In genomic region chr9:89951671-89952070, GRCh38 we compare ENCODE assay signal across 17 cellular contexts.
DNase-seq lines count a peak whose midpoint lies in the region; ATAC-seq, FAIRE-seq and TF ChIP-seq lines count a peak whose summit lies in the region.
"Had no signal": no experiment of that assay in that cellular context is flagged by ENCODE, and none has a peak within 500 bp of the region (broad histone marks: within the 10 kb centered on the region; RNA-seq: fewer than 3 reads in every experiment).

No MANE protein-coding gene starts in this region.

- no peak overlapping the region for H3K18ac ChIP-seq in IMR-90 (ENCODE audit: low read depth, low read length)

- H2AK5ac ChIP-seq in IMR-90 (ENCODE audit: low read depth, low read length): no peak overlapping the region

- H3K56ac ChIP-seq in IMR-90 (ENCODE audit: extremely low read depth, insufficient read depth, low read length): no peak overlapping the region

- H2BK15ac ChIP-seq in IMR-90 (ENCODE audit: low read depth, low read length): no peak overlapping the region

- H3K27ac ChIP-seq in IMR-90 (ENCODE audit: insufficient read depth, low read length) (no peak overlapping the region), SK-N-SH (ENCODE audit: low read depth in 2 of 2, low read length in 1 of 2) (no peak overlapping the region)
- H3K27ac ChIP-seq: BLaER1 had no signal

- TF ChIP-seq RAD21 in IMR-90 (IDR thresholded peaks at IDR 0.05; ENCODE audit: low read length) (no peak), SK-N-SH (IDR thresholded peaks at IDR 0.05; ENCODE audit: low read length) (no peak)

- H3K27ac Mint-ChIP-seq in natural killer cell treated with Interleukin-12 subunit alpha and Interleukin-12 subunit beta and Interleukin-15 and Interleukin-18, amount 100 ng/mL, for 72 hours: peak overlapping the region; percentile 57 to 82
- no peak overlapping the region for H3K27ac Mint-ChIP-seq in natural killer cell
- H3K27ac Mint-ChIP-seq in MCF 10A (ENCODE audit: low read depth, unreplicated experiment): no peak overlapping the region
- H3K27ac Mint-ChIP-seq: CD14-positive monocyte, H9 had no signal

- no peak overlapping the region for H3K4me3 Mint-ChIP-seq in natural killer cell treated with Interleukin-12 subunit alpha and Interleukin-12 subunit beta and Interleukin-15 and Interleukin-18, amount 100 ng/mL, for 72 hours
- no peak overlapping the region for H3K4me3 Mint-ChIP-seq in natural killer cell
- no peak overlapping the region for H3K4me3 Mint-ChIP-seq in MCF 10A (ENCODE audit: unreplicated experiment)
- H3K4me3 Mint-ChIP-seq: CD14-positive monocyte; CD4-positive, alpha-beta memory T cell; H9 had no signal

- intact Hi-C loops in natural killer cell (cut with micrococcal nuclease): no loop called here
- intact Hi-C loops in IMR-90 (cut with micrococcal nuclease): no loop called here
- intact Hi-C loops in MCF 10A (cut with micrococcal nuclease): no loop called here

- H3K27me3 ChIP-seq in IMR-90 (ENCODE audit: control insufficient read depth, insufficient read depth, low read length) (peaks cover 2% of the 10 kb centered on the region), SK-N-SH (ENCODE audit: insufficient read depth) (no peaks in the 10 kb centered on the region)
- H3K27me3 ChIP-seq: BLaER1 had no signal

- TF ChIP-seq POLR2A in IMR-90 (IDR thresholded peaks at IDR 0.05; ENCODE audit: low read depth, low read length) (no peak), GM12892 (IDR thresholded peaks at IDR 0.05; ENCODE audit: low read depth, low read length) (no peak)

- no peak for TF ChIP-seq CTCF in natural killer cell (IDR thresholded peaks at IDR 0.05)
- TF ChIP-seq CTCF in IMR-90 (conservative IDR thresholded peaks at IDR 0.05; ENCODE audit: low read depth, low read length): no peak
- TF ChIP-seq CTCF in fibroblast of the aortic adventitia (IDR thresholded peaks at IDR 0.05; ENCODE audit: insufficient read depth, low read length): no peak
- TF ChIP-seq CTCF in SK-N-SH (IDR thresholded peaks at IDR 0.05): no peak
- TF ChIP-seq CTCF in MCF 10A (IDR thresholded peaks at IDR 0.05; ENCODE audit: unreplicated experiment): no peak

- no peaks in the 10 kb centered on the region for H3K36me3 ChIP-seq in IMR-90 (ENCODE audit: control insufficient read depth, insufficient read depth, low read length)
- no peaks in the 10 kb centered on the region for H3K36me3 ChIP-seq in SK-N-SH (replicated peaks in 1 of 2; ENCODE audit: control insufficient read depth in 1 of 2, insufficient read depth in 2 of 2, low read length in 1 of 2)
- H3K36me3 ChIP-seq: BLaER1 had no signal

- CTCF ChIA-PET in IMR-90 (lab: Yijun Ruan, JAX): no interaction called here
- CTCF ChIA-PET in SK-N-SH (lab: Yijun Ruan, JAX): interaction anchor here (1.5 to 2.8 kb wide), 2 partner anchors 348 to 354 kb away, joined by 3 to 8 read pairs; no protein-coding TSS in a partner anchor
- CTCF ChIA-PET in MCF 10A (lab: Yijun Ruan, JAX): interaction anchor here (0.5 to 1.4 kb wide), 2 partner anchors 10 to 1204 kb away, joined by 4 to 5 read pairs; no protein-coding TSS in a partner anchor

- H3K9me2 ChIP-seq in SK-N-SH: no peaks in the 10 kb centered on the region

- no peaks in the 10 kb centered on the region for H3K9me1 ChIP-seq in IMR-90 (ENCODE audit: insufficient read depth, low read length)

- H4K20me1 ChIP-seq in IMR-90 (ENCODE audit: insufficient read depth, low read length) (no peaks in the 10 kb centered on the region), SK-N-SH (ENCODE audit: insufficient read depth) (no peaks in the 10 kb centered on the region)
- H4K20me1 ChIP-seq: BLaER1 had no signal

- ATAC-seq in natural killer cell treated with Interleukin-12 subunit alpha and Interleukin-12 subunit beta and Interleukin-15 and Interleukin-18, amount 100 ng/mL, for 72 hours: no peak
- ATAC-seq in natural killer cell (no peak), IMR-90 (ENCODE audit: low read depth) (no peak)
- ATAC-seq: HepG2 had no signal

- H3F3A ChIP-seq in SK-N-SH (replicated peaks; ENCODE audit: insufficient read depth): no peaks in the 10 kb centered on the region

- H4K5ac ChIP-seq in IMR-90 (ENCODE audit: low read depth, low read length): no peak overlapping the region

- in situ Hi-C loops in IMR-90 (cut with MboI; ENCODE audit: low sequenced_read_pairs): no loop called here

- H3K9me3 ChIP-seq in IMR-90 (ENCODE audit: control insufficient read depth, insufficient read depth, low read length): 0 out of 2 replicates have a peak, but pooled peaks cover 2% of the 10 kb centered on the region
- no peaks in the 10 kb centered on the region for H3K9me3 ChIP-seq in SK-N-SH
- H3K9me3 ChIP-seq: BLaER1 had no signal

- no peak overlapping the region for H3K23ac ChIP-seq in IMR-90 (ENCODE audit: low read depth, low read length)

- no peak for TF ChIP-seq EP300 in SK-N-SH (IDR thresholded peaks at IDR 0.05; ENCODE audit: borderline replicate concordance in 1 of 2, low read depth in 1 of 2, low read length in 1 of 2)

- peaks cover 6% of the 10 kb centered on the region for H3K9me3 Mint-ChIP-seq in natural killer cell treated with Interleukin-12 subunit alpha and Interleukin-12 subunit beta and Interleukin-15 and Interleukin-18, amount 100 ng/mL, for 72 hours
- H3K9me3 Mint-ChIP-seq in natural killer cell (no peaks in the 10 kb centered on the region), MCF 10A (ENCODE audit: unreplicated experiment) (no peaks in the 10 kb centered on the region)

- no peak overlapping the region for H2AK9ac ChIP-seq in IMR-90 (replicated peaks; ENCODE audit: low read depth, low read length, poor library complexity)

- 80% methylated on average over 1 of the region's 4 CpGs; no CpG with 5 or more reads in 1 of the 2 experiments for WGBS in IMR-90 (ENCODE audit: extremely low coverage in 2 of 2, insufficient read length in 1 of 2), 2 experiments
- WGBS in SK-N-SH (ENCODE audit: low lambda C conversion rate): 26% methylated on average over 4 of the region's 4 CpGs

- dilution Hi-C loops in IMR-90 (cut with HindIII; ENCODE audit: low sequenced_read_pairs, unreplicated experiment): no loop called here

- H3K79me2 ChIP-seq in SK-N-SH (ENCODE audit: insufficient read depth): no peaks in the 10 kb centered on the region

- H3K4me3 ChIP-seq in IMR-90 (ENCODE audit: insufficient read depth, low read depth, low read length) (no peak overlapping the region), fibroblast of the aortic adventitia (ENCODE audit: low read depth, low read length) (no peak overlapping the region), SK-N-SH (ENCODE audit: low read depth in 2 of 2, low read length in 1 of 2) (no peak overlapping the region)
- H3K4me3 ChIP-seq: BLaER1 had no signal

- no peak overlapping the region for H4K8ac ChIP-seq in IMR-90 (ENCODE audit: low read depth in 2 of 2, low read length in 2 of 2)

- no peaks in the 10 kb centered on the region for H3K79me1 ChIP-seq in IMR-90 (ENCODE audit: low read depth in 1 of 2, low read length in 2 of 2)

- H2AFZ ChIP-seq in IMR-90 (replicated peaks; ENCODE audit: low read length, poor library complexity): no peak overlapping the region
- no peak overlapping the region for H2AFZ ChIP-seq in SK-N-SH (ENCODE audit: low read depth)

- no peaks in the 10 kb centered on the region for H3K36me3 Mint-ChIP-seq in natural killer cell treated with Interleukin-12 subunit alpha and Interleukin-12 subunit beta and Interleukin-15 and Interleukin-18, amount 100 ng/mL, for 72 hours
- H3K36me3 Mint-ChIP-seq in natural killer cell (no peaks in the 10 kb centered on the region), MCF 10A (ENCODE audit: insufficient read depth, unreplicated experiment) (no peaks in the 10 kb centered on the region)
- H3K36me3 Mint-ChIP-seq: CD14-positive monocyte; CD4-positive, alpha-beta memory T cell had no signal

- H4K91ac ChIP-seq in IMR-90 (ENCODE audit: insufficient read depth, low read depth, low read length): no peak overlapping the region

- no peak overlapping the region for H3K4ac ChIP-seq in IMR-90 (ENCODE audit: low read depth, low read length)

- H3K9ac ChIP-seq in IMR-90 (ENCODE audit: low read depth, low read length) (no peak overlapping the region), SK-N-SH (no peak overlapping the region)
- H3K9ac ChIP-seq: BLaER1 had no signal

- H2BK120ac ChIP-seq in IMR-90 (ENCODE audit: low read depth, low read length): no peak overlapping the region

- H3K4me2 ChIP-seq in IMR-90 (ENCODE audit: low read depth, low read length): no peak overlapping the region
- no peak overlapping the region for H3K4me2 ChIP-seq in SK-N-SH
- H3K4me2 ChIP-seq: BLaER1 had no signal

- POLR2A ChIA-PET in IMR-90 (lab: Charles Lee; ENCODE audit: unreplicated experiment): no interaction called here
- POLR2A ChIA-PET in SK-N-SH (lab: Yijun Ruan, JAX): no interaction called here
- POLR2A ChIA-PET in MCF 10A (lab: Yijun Ruan, JAX): interaction anchor here (0.6 to 2.0 kb wide), 5 partner anchors 10 to 1573 kb away, joined by 3 to 4 read pairs (median 4); no protein-coding TSS in a partner anchor

- H3K27me3 Mint-ChIP-seq in natural killer cell treated with Interleukin-12 subunit alpha and Interleukin-12 subunit beta and Interleukin-15 and Interleukin-18, amount 100 ng/mL, for 72 hours: no peaks in the 10 kb centered on the region
- H3K27me3 Mint-ChIP-seq in natural killer cell (ENCODE audit: low read depth in 2 of 2): no peaks in the 10 kb centered on the region
- no peaks in the 10 kb centered on the region for H3K27me3 Mint-ChIP-seq in MCF 10A (ENCODE audit: insufficient read depth, unreplicated experiment)
- H3K27me3 Mint-ChIP-seq: CD4-positive, alpha-beta memory T cell had no signal

- no peak for DNase-seq in natural killer cell treated with Interleukin-12 subunit alpha and Interleukin-12 subunit beta and Interleukin-15 and Interleukin-18, amount 100 ng/mL, for 72 hours (ENCODE audit: low spot score)
- DNase-seq in natural killer cell (no peak), IMR-90 (peak; percentile 16), fibroblast of the aortic adventitia (ENCODE audit: low read depth) (peak; percentile 8), stromal cell of bone marrow (ENCODE audit: low read depth) (peak; percentile 20), SK-N-SH (no peak), GM12892 (ENCODE audit: insufficient read length) (no peak), MCF 10A (ENCODE audit: unreplicated experiment) (no peak)
- DNase-seq: CD4-positive, alpha-beta memory T cell; DMS153; DMS79; GDM1; H9 had no signal

- H3K4me1 ChIP-seq in IMR-90 (ENCODE audit: control insufficient read depth, insufficient read depth, low read length) (no peaks in the 10 kb centered on the region; the same call in 1 of the 2 replicates), SK-N-SH (ENCODE audit: control insufficient read depth in 1 of 2, insufficient read depth in 2 of 2, low read depth in 1 of 2, low read length in 1 of 2) (peaks cover 0 to 18% of the 10 kb centered on the region in 2 experiments; a peak in 1 of 4 replicates)

- no peak for FAIRE-seq in GM12892 (lab: Jason Lieb, UNC)
- FAIRE-seq: H1, HepG2 had no signal

- no peak overlapping the region for H2BK5ac ChIP-seq in IMR-90 (ENCODE audit: low read depth, low read length, poor library complexity, severe bottlenecking)

- BruUV-seq in IMR-90 (replicated peaks; lab: Mats Ljungman, UMichigan) (no TSS peak), MCF 10A (replicated peaks; lab: Mats Ljungman, UMichigan) (no TSS peak)

- peaks cover 27 to 30% of the 10 kb centered on the region in 2 donors for H3K4me1 Mint-ChIP-seq in natural killer cell treated with Interleukin-12 subunit alpha and Interleukin-12 subunit beta and Interleukin-15 and Interleukin-18, amount 100 ng/mL, for 72 hours (ENCODE audit: low read depth in 2 of 2)
- peaks cover 19 to 20% of the 10 kb centered on the region in 2 donors for H3K4me1 Mint-ChIP-seq in natural killer cell
- H3K4me1 Mint-ChIP-seq in MCF 10A (ENCODE audit: insufficient read depth, unreplicated experiment): peaks cover 5% of the 10 kb centered on the region

- no peak overlapping the region for H2BK20ac ChIP-seq in IMR-90 (ENCODE audit: low read depth, low read length)

- H3K14ac ChIP-seq in IMR-90 (replicated peaks; ENCODE audit: low read depth, low read length): no peak overlapping the region

Comparison
In these comparisons a context has a peak if more than half of its experiments do, and no peak if none do; other contexts are left out.
1. H3K27ac Mint-ChIP-seq: peak in natural killer cell treated with Interleukin-12 subunit alpha and Interleukin-12 subunit beta and Interleukin-15 and Interleukin-18, amount 100 ng/mL, for 72 hours (2 of 2); none in natural killer cell (0 of 2) and MCF 10A (single experiment).
2. DNase-seq: peak in IMR-90 (single experiment), fibroblast of the aortic adventitia (single experiment) and stromal cell of bone marrow (single experiment); none in natural killer cell treated with Interleukin-12 subunit alpha and Interleukin-12 subunit beta and Interleukin-15 and Interleukin-18, amount 100 ng/mL, for 72 hours (single experiment), natural killer cell (single experiment), SK-N-SH (single experiment), GM12892 (single experiment) and MCF 10A (single experiment).